ENCODE assay signal across 21 cellular contexts in the genomic region with DNA sequence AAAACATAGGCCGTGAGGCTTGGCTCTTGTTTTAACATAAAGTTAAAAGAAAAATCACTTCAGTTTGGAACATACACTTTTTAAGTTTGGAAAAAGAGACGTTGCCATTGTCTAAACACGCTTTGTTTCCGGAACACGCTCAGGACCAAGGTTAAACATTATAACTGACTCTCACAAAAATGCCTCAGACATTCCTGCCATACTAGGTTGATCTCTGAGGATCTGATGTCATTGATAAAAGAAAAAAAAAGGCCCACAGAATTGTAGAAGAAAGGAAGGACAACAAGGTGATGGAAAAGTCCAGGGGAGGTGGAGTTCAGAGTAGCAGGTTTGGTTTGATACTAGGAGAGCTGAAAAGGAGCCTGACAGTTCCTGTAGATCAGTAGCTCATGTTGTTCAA.
DNase-seq lines count a peak whose midpoint lies in the region; ATAC-seq and TF ChIP-seq lines count a peak whose summit lies in the region.
"Had no signal": no experiment of that assay in that cellular context is flagged by ENCODE, and none has a peak within 500 bp of the region (broad histone marks: within the 10 kb centered on the region; RNA-seq: fewer than 3 reads in every experiment).

No MANE protein-coding gene starts in this region.

- H3K4me1 Mint-ChIP-seq in WTC11, result no peaks in the 10 kb centered on the region
- no peaks in the 10 kb centered on the region for H3K4me1 Mint-ChIP-seq in stimulated activated effector memory CD8-positive, alpha-beta T cell treated with anti-CD3 and anti-CD28 coated beads, Interleukin-12 subunit alpha, Interleukin-12 subunit beta, amount 100 ng/mL, for 72 hours
- H3K4me1 Mint-ChIP-seq: CD4-positive, CD25-positive, alpha-beta regulatory T cell had no signal

- intact Hi-C loops in IMR-90 (cut with micrococcal nuclease), result no loop called here

- H3K27ac ChIP-seq in IMR-90 (ENCODE audit: insufficient read depth, low read length) (peak overlapping the region; percentile 21; the same call in 1 of the 2 replicates), brain microvascular endothelial cell (peak overlapping the region; percentile 75), parathyroid adenoma (peak overlapping the region; percentile 67)
- H3K27ac ChIP-seq: A549, SJCRH30 had no signal

- H3K9me3 ChIP-seq in IMR-90 (ENCODE audit: control insufficient read depth, insufficient read depth, low read length) (no peaks in the 10 kb centered on the region), parathyroid adenoma (ENCODE audit: control insufficient read depth, low read length) (no peaks in the 10 kb centered on the region)
- H3K9me3 ChIP-seq: A549, SJCRH30 had no signal

- no peak overlapping the region for H3K4ac ChIP-seq in IMR-90 (ENCODE audit: low read depth, low read length)

- H4K8ac ChIP-seq in IMR-90 (ENCODE audit: low read depth in 2 of 2, low read length in 2 of 2), result no peak overlapping the region; a peak in 1 of 4 replicates

- dilution Hi-C loops in IMR-90 (cut with HindIII; ENCODE audit: low sequenced_read_pairs, unreplicated experiment), result no loop called here

- in situ Hi-C loops in IMR-90 (cut with MboI; ENCODE audit: low sequenced_read_pairs) (no loop called here), brain microvascular endothelial cell (cut with HindIII; ENCODE audit: low pct_ligation_motif_present, low sequenced_read_pairs) (no loop called here)

- 0 out of 3 replicates have a peak overlapping the region, but pooled peaks have one; percentile 7 for H2BK15ac ChIP-seq in IMR-90 (ENCODE audit: low read depth, low read length)

- H3K4me3 ChIP-seq in IMR-90 (ENCODE audit: insufficient read depth, low read depth, low read length) (no peak overlapping the region), brain microvascular endothelial cell (ENCODE audit: low read depth, low read length) (no peak overlapping the region), parathyroid adenoma (ENCODE audit: low read depth, low read length) (no peak overlapping the region)
- H3K4me3 ChIP-seq: A549, SJCRH30 had no signal

- BruUV-seq in IMR-90 (replicated peaks; lab: Mats Ljungman, UMichigan), result no TSS peak

- peak overlapping the region; percentile 54; the same call in 1 of the 2 replicates for H2BK120ac ChIP-seq in IMR-90 (ENCODE audit: low read depth, low read length)

- H3K36me3 Mint-ChIP-seq in WTC11, result peaks cover 6% of the 10 kb centered on the region; the same call in 1 of the 2 replicates
- H3K36me3 Mint-ChIP-seq in stimulated activated effector memory CD8-positive, alpha-beta T cell treated with anti-CD3 and anti-CD28 coated beads, Interleukin-12 subunit alpha, Interleukin-12 subunit beta, amount 100 ng/mL, for 72 hours, result no peaks in the 10 kb centered on the region

- 0 out of 2 replicates have a peak overlapping the region, but pooled peaks have one; percentile 72 for H3K14ac ChIP-seq in IMR-90 (replicated peaks; ENCODE audit: low read depth, low read length)

- no peaks in the 10 kb centered on the region for H3K79me2 ChIP-seq in parathyroid adenoma

- no peaks in the 10 kb centered on the region for H3K36me3 ChIP-seq in IMR-90 (ENCODE audit: control insufficient read depth, insufficient read depth, low read length)
- no peaks in the 10 kb centered on the region for H3K36me3 ChIP-seq in brain microvascular endothelial cell (replicated peaks)
- H3K36me3 ChIP-seq in parathyroid adenoma (ENCODE audit: control insufficient read depth, insufficient read depth, low read length), result no peaks in the 10 kb centered on the region
- H3K36me3 ChIP-seq: SJCRH30 had no signal

- CTCF ChIA-PET in IMR-90 (lab: Yijun Ruan, JAX), result no interaction called here
- CTCF ChIA-PET in WTC11 (lab: Charles Lee), result no interaction called here

- H2BK5ac ChIP-seq in IMR-90 (ENCODE audit: low read depth, low read length, poor library complexity, severe bottlenecking), result no peak overlapping the region

- TF ChIP-seq POLR2A in IMR-90 (IDR thresholded peaks at IDR 0.05; ENCODE audit: low read depth, low read length), result no peak

- H3K23ac ChIP-seq in IMR-90 (ENCODE audit: low read depth, low read length), result no peak overlapping the region

- no peak for DNase-seq in IMR-90
- peak; percentile 48 for DNase-seq in brain microvascular endothelial cell
- peak; percentile 55 for DNase-seq in iris pigment epithelial cell (ENCODE audit: low read depth)
- no peak for DNase-seq in WTC11 (ENCODE audit: low spot score)
- no peak for DNase-seq in stimulated activated effector memory CD8-positive, alpha-beta T cell treated with anti-CD3 and anti-CD28 coated beads, Interleukin-12 subunit alpha, Interleukin-12 subunit beta, amount 100 ng/mL, for 72 hours (ENCODE audit: low spot score in 2 of 2)
- no peak for DNase-seq in COLO668 (lab: John Stamatoyannopoulos, UW; ENCODE audit: unreplicated experiment)
- DNase-seq: CD4-positive, CD25-positive, alpha-beta regulatory T cell; Karpas-422; MV-4-11; NCI-H1105 treated with DMSO at 0.1 percent for 48 hours; NCI-H2029 treated with DMSO at 0.1 percent for 48 hours; NCI-H2171; NCI-H345; NCI-H524; NCI-H774; OCI-M1; SJCRH30 had no signal

- H2AFZ ChIP-seq in IMR-90 (replicated peaks; ENCODE audit: low read length, poor library complexity) (no peak overlapping the region), parathyroid adenoma (no peak overlapping the region)

- no peaks in the 10 kb centered on the region for H3K9me1 ChIP-seq in IMR-90 (ENCODE audit: insufficient read depth, low read length)

- H3K18ac ChIP-seq in IMR-90 (ENCODE audit: low read depth, low read length), result peak overlapping the region; percentile 59

- no peak overlapping the region for H3K9ac ChIP-seq in IMR-90 (ENCODE audit: low read depth, low read length)
- no peak overlapping the region for H3K9ac ChIP-seq in parathyroid adenoma

- H3K4me2 ChIP-seq in IMR-90 (ENCODE audit: low read depth, low read length) (no peak overlapping the region), parathyroid adenoma (ENCODE audit: low read length) (no peak overlapping the region)
- H3K4me2 ChIP-seq: A549 had no signal

- no peak overlapping the region for H3K4me3 Mint-ChIP-seq in WTC11
- H3K4me3 Mint-ChIP-seq in stimulated activated effector memory CD8-positive, alpha-beta T cell treated with anti-CD3 and anti-CD28 coated beads, Interleukin-12 subunit alpha, Interleukin-12 subunit beta, amount 100 ng/mL, for 72 hours, result no peak overlapping the region
- H3K4me3 Mint-ChIP-seq: CD4-positive, CD25-positive, alpha-beta regulatory T cell had no signal

- H3K27me3 ChIP-seq in IMR-90 (ENCODE audit: control insufficient read depth, insufficient read depth, low read length) (no peaks in the 10 kb centered on the region), brain microvascular endothelial cell (replicated peaks) (no peaks in the 10 kb centered on the region), parathyroid adenoma (ENCODE audit: control insufficient read depth, insufficient read depth, low read length) (no peaks in the 10 kb centered on the region)
- H3K27me3 ChIP-seq: SJCRH30 had no signal

- no peaks in the 10 kb centered on the region for H3K27me3 Mint-ChIP-seq in WTC11 (ENCODE audit: low read depth)
- H3K27me3 Mint-ChIP-seq: CD4-positive, CD25-positive, alpha-beta regulatory T cell had no signal

- no CpG with 5 or more reads among the region's 5 CpGs for WGBS in IMR-90 (ENCODE audit: extremely low coverage in 2 of 2, insufficient read length in 1 of 2), 2 experiments

- H2AK5ac ChIP-seq in IMR-90 (ENCODE audit: low read depth, low read length), result no peak overlapping the region

- no peaks in the 10 kb centered on the region for H4K20me1 ChIP-seq in IMR-90 (ENCODE audit: insufficient read depth, low read length)

- no peak overlapping the region for H3K56ac ChIP-seq in IMR-90 (ENCODE audit: extremely low read depth, insufficient read depth, low read length)

- H4K5ac ChIP-seq in IMR-90 (ENCODE audit: low read depth, low read length), result 0 out of 2 replicates have a peak overlapping the region, but pooled peaks have one; percentile 69

- 0 out of 2 replicates have a peak overlapping the region, but pooled peaks have one; percentile 4 for H2BK20ac ChIP-seq in IMR-90 (ENCODE audit: low read depth, low read length)

- TF ChIP-seq CTCF in IMR-90 (conservative IDR thresholded peaks at IDR 0.05; ENCODE audit: low read depth, low read length) (no peak), brain microvascular endothelial cell (IDR thresholded peaks at IDR 0.05; ENCODE audit: low read depth, low read length, missing control alignments) (no peak), parathyroid adenoma (IDR thresholded peaks at IDR 0.05) (no peak), WTC11 (IDR thresholded peaks at IDR 0.05) (no peak)

- H3K9me3 Mint-ChIP-seq in WTC11, result no peaks in the 10 kb centered on the region
- H3K9me3 Mint-ChIP-seq in stimulated activated effector memory CD8-positive, alpha-beta T cell treated with anti-CD3 and anti-CD28 coated beads, Interleukin-12 subunit alpha, Interleukin-12 subunit beta, amount 100 ng/mL, for 72 hours, result no peaks in the 10 kb centered on the region
- H3K9me3 Mint-ChIP-seq: CD4-positive, CD25-positive, alpha-beta regulatory T cell had no signal

- no peak overlapping the region for H4K91ac ChIP-seq in IMR-90 (ENCODE audit: insufficient read depth, low read depth, low read length)

- no peaks in the 10 kb centered on the region for H3K79me1 ChIP-seq in IMR-90 (ENCODE audit: low read depth in 1 of 2, low read length in 2 of 2)

- H3K27ac Mint-ChIP-seq in WTC11, result no peak overlapping the region
- H3K27ac Mint-ChIP-seq in stimulated activated effector memory CD8-positive, alpha-beta T cell treated with anti-CD3 and anti-CD28 coated beads, Interleukin-12 subunit alpha, Interleukin-12 subunit beta, amount 100 ng/mL, for 72 hours, result no peak overlapping the region

- H2AK9ac ChIP-seq in IMR-90 (replicated peaks; ENCODE audit: low read depth, low read length, poor library complexity), result no peak overlapping the region

- POLR2A ChIA-PET in IMR-90 (lab: Charles Lee; ENCODE audit: unreplicated experiment), result interaction anchor here (0.5 kb wide), 1 partner anchor 9 kb away, joined by 5 read pairs; no protein-coding TSS in a partner anchor
- POLR2A ChIA-PET in WTC11 (lab: Charles Lee), result no interaction called here

- ATAC-seq in IMR-90 (ENCODE audit: low read depth), result peak; percentile 21; the same call in 1 of the 2 replicates
- ATAC-seq in WTC11, result no peak
- ATAC-seq in stimulated activated effector memory CD8-positive, alpha-beta T cell treated with anti-CD3 and anti-CD28 coated beads, Interleukin-12 subunit alpha, Interleukin-12 subunit beta, amount 100 ng/mL, for 72 hours, result no peak
- no peak for ATAC-seq in HG03520 (IDR thresholded peaks at IDR 0.05; ENCODE audit: unreplicated experiment)
- ATAC-seq: A549, HCT116 had no signal

- H3K4me1 ChIP-seq in IMR-90 (ENCODE audit: control insufficient read depth, insufficient read depth, low read length) (peaks cover 5% of the 10 kb centered on the region), parathyroid adenoma (peaks cover 7% of the 10 kb centered on the region)
- H3K4me1 ChIP-seq: A549, SJCRH30 had no signal

- no peak for TF ChIP-seq RAD21 in IMR-90 (IDR thresholded peaks at IDR 0.05; ENCODE audit: low read length)

TF ChIP-seq in IMR-90, 13 proteins besides CTCF, POLR2A, EP300 and RAD21 (continues in another document):
- TF ChIP-seq SMC3 (IDR thresholded peaks at IDR 0.05; ENCODE audit: low read depth, low read length) (no peak), RFX5 (IDR thresholded peaks at IDR 0.05; ENCODE audit: low read depth, low read length) (no peak)

Comparison
In these comparisons a context has a peak if more than half of its experiments do, and no peak if none do; other contexts are left out.
1. DNase-seq: peak in brain microvascular endothelial cell (single experiment) and iris pigment epithelial cell (single experiment); none in IMR-90 (single experiment), WTC11 (single experiment), stimulated activated effector memory CD8-positive, alpha-beta T cell treated with anti-CD3 and anti-CD28 coated beads, Interleukin-12 subunit alpha, Interleukin-12 subunit beta, amount 100 ng/mL, for 72 hours (0 of 2) and COLO668 (single experiment).
2. H3K27ac ChIP-seq: peak in every context shown above with its lines; median percentile 75 in brain microvascular endothelial cell; 67 in parathyroid adenoma; 21 in IMR-90.